Comparison of ENCODE assay signal across 19 cellular contexts in genomic region chr4:146407669-146408084, GRCh38.
DNase-seq lines count a peak whose midpoint lies in the region; ATAC-seq and TF ChIP-seq lines count a peak whose summit lies in the region.
"Had no signal": no experiment of that assay in that cellular context is flagged by ENCODE, and none has a peak within 500 bp of the region (broad histone marks: within the 10 kb centered on the region; RNA-seq: fewer than 3 reads in every experiment).

No MANE protein-coding gene starts in this region.

- CTCF ChIA-PET in mammary epithelial cell (lab: Charles Lee; ENCODE audit: low non-redundant PET): no interaction called here
- CTCF ChIA-PET in activated CD4-positive, alpha-beta T cell treated with anti-CD3 and anti-CD28 coated beads for 36 hours (lab: Charles Lee): interaction anchor here (0.6 kb wide), 1 partner anchor 115 kb away, joined by 3 read pairs; no protein-coding TSS in a partner anchor

- no peaks in the 10 kb centered on the region for H3K27me3 ChIP-seq in mammary epithelial cell (ENCODE audit: insufficient read depth, low read length)
- H3K27me3 ChIP-seq: SJCRH30, uterus had no signal

- no peaks in the 10 kb centered on the region for H3K4me1 Mint-ChIP-seq in stimulated activated naive B cell treated with anti-CD40 and anti-IgM and Interleukin-4, amounts not matched to agents 10 μg/mL and 1 μg/mL and 100 μg/mL, for 72 hours
- no peaks in the 10 kb centered on the region for H3K4me1 Mint-ChIP-seq in activated CD4-positive, alpha-beta T cell treated with anti-CD3 and anti-CD28 coated beads for 36 hours
- H3K4me1 Mint-ChIP-seq: IgD-negative memory B cell; stimulated activated naive CD8-positive, alpha-beta T cell treated with anti-CD3 and anti-CD28 coated beads, Interleukin-15, amount 100 ng/mL, for 72 hours had no signal

- POLR2A ChIA-PET in activated CD4-positive, alpha-beta T cell treated with anti-CD3 and anti-CD28 coated beads for 36 hours (lab: Charles Lee): no interaction called here

- H3K9me3 ChIP-seq in mammary epithelial cell (replicated peaks; ENCODE audit: insufficient read depth, low read length): no peaks in the 10 kb centered on the region
- H3K9me3 ChIP-seq: SJCRH30, uterus had no signal

- H3K4me3 ChIP-seq in mammary epithelial cell (replicated peaks in 1 of 3; ENCODE audit: insufficient read depth in 1 of 3, low read depth in 2 of 3, low read length in 3 of 3): no peak overlapping the region
- H3K4me3 ChIP-seq: SJCRH30, uterus had no signal

- no peak overlapping the region for H3K4me3 Mint-ChIP-seq in stimulated activated naive B cell treated with anti-CD40 and anti-IgM and Interleukin-4, amounts not matched to agents 10 μg/mL and 1 μg/mL and 100 μg/mL, for 72 hours
- no peak overlapping the region for H3K4me3 Mint-ChIP-seq in activated CD4-positive, alpha-beta T cell treated with anti-CD3 and anti-CD28 coated beads for 36 hours
- H3K4me3 Mint-ChIP-seq: activated naive CD8-positive, alpha-beta T cell; IgD-negative memory B cell; stimulated activated naive CD8-positive, alpha-beta T cell treated with anti-CD3 and anti-CD28 coated beads, Interleukin-15, amount 100 ng/mL, for 72 hours had no signal

- in situ Hi-C loops in mammary epithelial cell (cut with MboI; ENCODE audit: low sequenced_read_pairs in 2 of 2): no loop called here

- H4K20me1 ChIP-seq in mammary epithelial cell (ENCODE audit: insufficient read depth, low read length): no peaks in the 10 kb centered on the region

- intact Hi-C loops in mammary epithelial cell (cut with micrococcal nuclease): no loop called here
- intact Hi-C loops in activated CD4-positive, alpha-beta T cell treated with anti-CD3 and anti-CD28 coated beads for 36 hours (cut with DNase I, micrococcal nuclease): no loop called here

- TF ChIP-seq CTCF in C4-2B (conservative IDR thresholded peaks at IDR 0.05): no peak
- no peak for TF ChIP-seq CTCF in mammary epithelial cell (conservative IDR thresholded peaks at IDR 0.05 in 1 of 2, IDR thresholded peaks at IDR 0.05 in 1 of 2; ENCODE audit: extremely low read depth in 1 of 2, insufficient read depth in 1 of 2, low read depth in 1 of 2, low read length in 2 of 2)

- no peak overlapping the region for H3K9ac ChIP-seq in mammary epithelial cell (ENCODE audit: insufficient read depth, low read length)

- 100% methylated on average over 3 of the region's 4 CpGs for WGBS in mammary epithelial cell (ENCODE audit: low coverage, missing lambda C conversion rate)

- no TSS peak for BruUV-seq in mammary epithelial cell (replicated peaks; lab: Mats Ljungman, UMichigan)

- H3K4me2 ChIP-seq in mammary epithelial cell (ENCODE audit: insufficient read depth, low read depth, low read length): no peak overlapping the region

- H3K27ac Mint-ChIP-seq in stimulated activated naive B cell treated with anti-CD40 and anti-IgM and Interleukin-4, amounts not matched to agents 10 μg/mL and 1 μg/mL and 100 μg/mL, for 72 hours: no peak overlapping the region
- no peak overlapping the region for H3K27ac Mint-ChIP-seq in activated CD4-positive, alpha-beta T cell treated with anti-CD3 and anti-CD28 coated beads for 36 hours
- H3K27ac Mint-ChIP-seq: activated naive CD8-positive, alpha-beta T cell had no signal

- H3K27ac ChIP-seq in C4-2B (peak overlapping the region; percentile 70), mammary epithelial cell (ENCODE audit: insufficient read depth, low read depth, low read length) (no peak overlapping the region)
- H3K27ac ChIP-seq: SJCRH30, uterus had no signal

- H3K36me3 Mint-ChIP-seq in stimulated activated naive B cell treated with anti-CD40 and anti-IgM and Interleukin-4, amounts not matched to agents 10 μg/mL and 1 μg/mL and 100 μg/mL, for 72 hours: peaks cover 0 to 3% of the 10 kb centered on the region in 2 donors
- H3K36me3 Mint-ChIP-seq in activated CD4-positive, alpha-beta T cell treated with anti-CD3 and anti-CD28 coated beads for 36 hours (ENCODE audit: low read depth): no peaks in the 10 kb centered on the region

- no peaks in the 10 kb centered on the region for H3K4me1 ChIP-seq in mammary epithelial cell (ENCODE audit: insufficient read depth, low read length)
- H3K4me1 ChIP-seq: SJCRH30, uterus had no signal

- H3K79me2 ChIP-seq in mammary epithelial cell (ENCODE audit: insufficient read depth, low read length): no peaks in the 10 kb centered on the region

- DNase-seq in HT1080 (ENCODE audit: low read depth) (peak; percentile 49), mammary epithelial cell (peak; percentile 3), left lobe of liver (ENCODE audit: low spot score) (no peak), GDM1 (lab: John Stamatoyannopoulos, UW) (no peak), hypothalamus (lab: John Stamatoyannopoulos, UW) (no peak)
- DNase-seq in stimulated activated naive B cell treated with anti-CD40 and anti-IgM and Interleukin-4, amounts not matched to agents 10 μg/mL and 1 μg/mL and 100 μg/mL, for 72 hours: no peak
- no peak for DNase-seq in activated CD4-positive, alpha-beta T cell treated with anti-CD3 and anti-CD28 coated beads for 36 hours
- DNase-seq: activated CD4-positive, alpha-beta T cell treated with anti-CD3 and anti-CD28 coated beads, Interleukin-2, amount 50 U/mL, for 1 hour; central memory CD4-positive, alpha-beta T cell; kidney; NCI-H1105 treated with DMSO at 0.1 percent for 48 hours; occipital lobe; SJCRH30; stimulated activated naive CD8-positive, alpha-beta T cell treated with anti-CD3 and anti-CD28 coated beads, Interleukin-15, amount 100 ng/mL, for 72 hours; T-helper 9 cell; uterus had no signal

- no peaks in the 10 kb centered on the region for H3K9me3 Mint-ChIP-seq in stimulated activated naive B cell treated with anti-CD40 and anti-IgM and Interleukin-4, amounts not matched to agents 10 μg/mL and 1 μg/mL and 100 μg/mL, for 72 hours
- H3K9me3 Mint-ChIP-seq in activated CD4-positive, alpha-beta T cell treated with anti-CD3 and anti-CD28 coated beads for 36 hours (ENCODE audit: low read depth): no peaks in the 10 kb centered on the region
- H3K9me3 Mint-ChIP-seq: IgD-negative memory B cell; stimulated activated naive CD8-positive, alpha-beta T cell treated with anti-CD3 and anti-CD28 coated beads, Interleukin-15, amount 100 ng/mL, for 72 hours had no signal

- H2AFZ ChIP-seq in mammary epithelial cell (ENCODE audit: low read depth, low read length): no peak overlapping the region

- peak; percentile 32 for ATAC-seq in left lobe of liver
- no peak for ATAC-seq in stimulated activated naive B cell treated with anti-CD40 and anti-IgM and Interleukin-4, amounts not matched to agents 10 μg/mL and 1 μg/mL and 100 μg/mL, for 72 hours (replicated peaks)
- ATAC-seq in activated CD4-positive, alpha-beta T cell treated with anti-CD3 and anti-CD28 coated beads for 36 hours: no peak
- ATAC-seq: stimulated activated naive CD8-positive, alpha-beta T cell treated with anti-CD3 and anti-CD28 coated beads, Interleukin-15, amount 100 ng/mL, for 72 hours had no signal

- dilution Hi-C loops in mammary epithelial cell (cut with HindIII; ENCODE audit: low sequenced_read_pairs): no loop called here

- H3K27me3 Mint-ChIP-seq in stimulated activated naive B cell treated with anti-CD40 and anti-IgM and Interleukin-4, amounts not matched to agents 10 μg/mL and 1 μg/mL and 100 μg/mL, for 72 hours: no peaks in the 10 kb centered on the region
- no peaks in the 10 kb centered on the region for H3K27me3 Mint-ChIP-seq in activated CD4-positive, alpha-beta T cell treated with anti-CD3 and anti-CD28 coated beads for 36 hours
- H3K27me3 Mint-ChIP-seq: activated naive CD8-positive, alpha-beta T cell; IgD-negative memory B cell; stimulated activated naive CD8-positive, alpha-beta T cell treated with anti-CD3 and anti-CD28 coated beads, Interleukin-15, amount 100 ng/mL, for 72 hours had no signal

- no peaks in the 10 kb centered on the region for H3K36me3 ChIP-seq in mammary epithelial cell (ENCODE audit: insufficient read depth, low read length)
- H3K36me3 ChIP-seq: SJCRH30, uterus had no signal

Comparison
In these comparisons a context has a peak if more than half of its experiments do, and no peak if none do; other contexts are left out.
1. DNase-seq: peak in HT1080 (single experiment) and mammary epithelial cell (single experiment); none in left lobe of liver (single experiment), stimulated activated naive B cell treated with anti-CD40 and anti-IgM and Interleukin-4, amounts not matched to agents 10 μg/mL and 1 μg/mL and 100 μg/mL, for 72 hours (single experiment), GDM1 (single experiment), hypothalamus (0 of 51) and activated CD4-positive, alpha-beta T cell treated with anti-CD3 and anti-CD28 coated beads for 36 hours (single experiment).